9 cellular contexts compared by ENCODE assay signal in genomic region chr10:70052462-70053211, GRCh38. TPM values are rescaled to one million over a fixed set of nuclear protein-coding genes. Genes with fewer than 3 reads are reported as not detected.
DNase-seq lines count a peak whose midpoint lies in the region; ATAC-seq, FAIRE-seq and TF ChIP-seq lines count a peak whose summit lies in the region.
"Had no signal": no experiment of that assay in that cellular context is flagged by ENCODE, and none has a peak within 500 bp of the region (broad histone marks: within the 10 kb centered on the region; RNA-seq: fewer than 3 reads in every experiment).

Gene MACROH2A2, plus strand, starts transcription at chr10:70052846. Its CDS starts 22,813 bp downstream, at chr10:70075659.

- no peak within 1 kb of the TSS for H3K27ac ChIP-seq in K562 (ENCODE audit: extremely low read depth, low read depth, low read length)
- H3K27ac ChIP-seq: neutrophil had no signal

- H3K4me3 Mint-ChIP-seq in activated CD4-positive, alpha-beta T cell treated with anti-CD3 and anti-CD28 coated beads, Interleukin-2, amount 10 ng/mL, durations not matched to agents 7 days and 5 days = peak within 1 kb of the TSS; percentile 80
- peak within 1 kb of the TSS; percentile 94 for H3K4me3 Mint-ChIP-seq in progenitor cell of endocrine pancreas (ENCODE audit: low read depth)

- CTCF ChIA-PET in activated CD4-positive, alpha-beta T cell treated with anti-CD3 and anti-CD28 coated beads, Interleukin-2, amount 10 ng/mL, durations not matched to agents 7 days and 5 days (lab: Charles Lee) = no interaction called here
- CTCF ChIA-PET in K562 (lab: Yijun Ruan, JAX; ENCODE audit: low intra/inter-chr PET ratio) = interaction anchor here (0.6 kb wide), 1 partner anchor 153 kb away, joined by 3 read pairs; no protein-coding TSS in a partner anchor

- TF ChIP-seq POLR2A in K562 (conservative IDR thresholded peaks at IDR 0.05) = no peak

- H3K79me2 ChIP-seq in K562 (ENCODE audit: control insufficient read depth, insufficient read depth, low read length) = no peaks in the 10 kb centered on the region

- ATAC-seq in K562 = peak; percentile 62
- ATAC-seq in HG02938 (IDR thresholded peaks at IDR 0.05; ENCODE audit: unreplicated experiment) = no peak

- peaks cover 0 to 16% of the 10 kb centered on the region in 2 experiments; a peak in 1 of 5 replicates for H3K4me1 ChIP-seq in K562 (replicated peaks in 1 of 2; ENCODE audit: control insufficient read depth in 2 of 2, insufficient read depth in 2 of 2, low read length in 2 of 2)

- H3K4me1 Mint-ChIP-seq in activated CD4-positive, alpha-beta T cell treated with anti-CD3 and anti-CD28 coated beads, Interleukin-2, amount 10 ng/mL, durations not matched to agents 7 days and 5 days = peaks cover 8% of the 10 kb centered on the region
- peaks cover 40% of the 10 kb centered on the region for H3K4me1 Mint-ChIP-seq in progenitor cell of endocrine pancreas (ENCODE audit: low read depth)

- 9% methylated on average over 48 of the region's 58 CpGs for WGBS in K562 (ENCODE audit: insufficient coverage, low coverage, missing lambda C conversion rate)

- no peak within 1 kb of the TSS for H2AFZ ChIP-seq in K562 (ENCODE audit: low read depth, low read length)

- no peak for TF ChIP-seq CTCF in K562 (IDR thresholded peaks at IDR 0.05 in 2 of 3, conservative IDR thresholded peaks at IDR 0.05 in 1 of 3; ENCODE audit: insufficient read depth in 2 of 3, low read depth in 1 of 3, low read length in 3 of 3)
- peak; percentile 58 for TF ChIP-seq CTCF in progenitor cell of endocrine pancreas (IDR thresholded peaks at IDR 0.05; ENCODE audit: unreplicated experiment)

- H3K27me3 ChIP-seq in K562 (ENCODE audit: control insufficient read depth in 2 of 2, insufficient read depth in 2 of 2, low read length in 2 of 2) = peaks cover 29 to 30% of the 10 kb centered on the region in 2 experiments

- TF ChIP-seq EP300 in K562 (IDR thresholded peaks at IDR 0.05; ENCODE audit: low read length) = no peak

- H3K9me3 ChIP-seq in K562 (replicated peaks; ENCODE audit: control insufficient read depth, insufficient read depth, low read depth, low read length) = no peaks in the 10 kb centered on the region
- H3K9me3 ChIP-seq: neutrophil had no signal

- no TSS peak for BruUV-seq in K562 (replicated peaks; lab: Mats Ljungman, UMichigan)

- H3K9me3 Mint-ChIP-seq in activated CD4-positive, alpha-beta T cell treated with anti-CD3 and anti-CD28 coated beads, Interleukin-2, amount 10 ng/mL, durations not matched to agents 7 days and 5 days = no peaks in the 10 kb centered on the region
- no peaks in the 10 kb centered on the region for H3K9me3 Mint-ChIP-seq in progenitor cell of endocrine pancreas (ENCODE audit: low read depth)

- no peak for TF ChIP-seq RAD21 in K562 (CRISPR knock-in tag; conservative IDR thresholded peaks at IDR 0.05 in 1 of 2, IDR thresholded peaks at IDR 0.05 in 1 of 2)

- in situ Hi-C loops in K562 (cut with MboI) = no loop called here

- no peak for FAIRE-seq in K562 (lab: Jason Lieb, UNC)

- intact Hi-C loops in K562 (cut with micrococcal nuclease) = no loop called here

- no peaks in the 10 kb centered on the region for H3K9me1 ChIP-seq in K562 (ENCODE audit: control insufficient read depth, insufficient read depth, low read length)

- no peaks in the 10 kb centered on the region for H3K36me3 ChIP-seq in K562 (ENCODE audit: control insufficient read depth, insufficient read depth, low read length)
- H3K36me3 ChIP-seq: neutrophil had no signal

- H3K4me3 ChIP-seq in K562 = no peak within 1 kb of the TSS

- peak within 1 kb of the TSS; percentile 11; the same call in 1 of the 2 replicates for H3K4me2 ChIP-seq in K562 (ENCODE audit: insufficient read depth, low read length)

- H4K20me1 ChIP-seq in K562 (replicated peaks; ENCODE audit: control insufficient read depth, insufficient read depth, low read length) = no peaks in the 10 kb centered on the region

- peak within 1 kb of the TSS; percentile 27 for H3K27ac Mint-ChIP-seq in activated CD4-positive, alpha-beta T cell treated with anti-CD3 and anti-CD28 coated beads, Interleukin-2, amount 10 ng/mL, durations not matched to agents 7 days and 5 days
- peak within 1 kb of the TSS; percentile 99 for H3K27ac Mint-ChIP-seq in progenitor cell of endocrine pancreas

- no peak within 1 kb of the TSS for H3K9ac ChIP-seq in K562 (ENCODE audit: insufficient read depth in 1 of 2, low read depth in 2 of 2, low read length in 2 of 2)

- POLR2A ChIA-PET in activated CD4-positive, alpha-beta T cell treated with anti-CD3 and anti-CD28 coated beads, Interleukin-2, amount 10 ng/mL, durations not matched to agents 7 days and 5 days (lab: Charles Lee) = no interaction called here
- POLR2A ChIA-PET in K562 (lab: Yijun Ruan, JAX) = interaction anchor here (1.0 kb wide), 1 partner anchor 10 kb away, joined by 3 read pairs; no protein-coding TSS in a partner anchor

- DNase-seq in activated CD4-positive, alpha-beta T cell treated with anti-CD3 and anti-CD28 coated beads, Interleukin-2, amount 10 ng/mL, durations not matched to agents 7 days and 5 days = peak; percentile 13
- no peak for DNase-seq in activated CD4-positive, alpha-beta T cell treated with anti-CD3 and anti-CD28 coated beads, Interleukin-2, amount 50 U/mL, for 4 hours
- DNase-seq in NCI-H510A treated with DMSO at 0.1 percent for 48 hours (lab: John Stamatoyannopoulos, UW) (peak; percentile 67), K562 (ENCODE audit: extremely low read depth in 1 of 4, low spot score in 3 of 4) (peak in 2 of 4 experiments; percentile 13 to 21), hippocampal formation (lab: John Stamatoyannopoulos, UW) (peak; percentile 49 to 63), progenitor cell of endocrine pancreas (ENCODE audit: low spot score, unreplicated experiment) (peak; percentile 69), GF-D8 (lab: John Stamatoyannopoulos, UW) (no peak)

- H3K36me3 Mint-ChIP-seq in activated CD4-positive, alpha-beta T cell treated with anti-CD3 and anti-CD28 coated beads, Interleukin-2, amount 10 ng/mL, durations not matched to agents 7 days and 5 days (ENCODE audit: low read depth) = no peaks in the 10 kb centered on the region
- H3K36me3 Mint-ChIP-seq in progenitor cell of endocrine pancreas (ENCODE audit: insufficient read depth) = no peaks in the 10 kb centered on the region

- H3K27me3 Mint-ChIP-seq in activated CD4-positive, alpha-beta T cell treated with anti-CD3 and anti-CD28 coated beads, Interleukin-2, amount 10 ng/mL, durations not matched to agents 7 days and 5 days = peaks cover 67% of the 10 kb centered on the region
- H3K27me3 Mint-ChIP-seq in progenitor cell of endocrine pancreas = no peaks in the 10 kb centered on the region

TF ChIP-seq in K562, 482 proteins besides CTCF, POLR2A, EP300 and RAD21:
- TF ChIP-seq ZNF347 (CRISPR knock-in tag; IDR thresholded peaks at IDR 0.05; ENCODE audit: low read depth) = no peak
- peak; percentile 25; the same call in 1 of the 2 replicates for TF ChIP-seq VEZF1 (CRISPR knock-in tag; IDR thresholded peaks at IDR 0.05)
- no peak for TF ChIP-seq FOXK2 (conservative IDR thresholded peaks at IDR 0.05 in 1 of 2, IDR thresholded peaks at IDR 0.05 in 1 of 2; ENCODE audit: low read depth in 2 of 2)
- TF ChIP-seq HDGF (IDR thresholded peaks at IDR 0.05) = no peak
- no peak for TF ChIP-seq U2AF2 (optimal IDR thresholded peaks at IDR 0.05; ENCODE audit: low read depth, low read length)
- no peak for TF ChIP-seq SMC3 (conservative IDR thresholded peaks at IDR 0.05; ENCODE audit: insufficient read depth, low read depth, low read length)
- TF ChIP-seq HNRNPK (IDR thresholded peaks at IDR 0.05; ENCODE audit: low read depth, low read length, poor library complexity, severe bottlenecking) = no peak
TF ChIP-seq in K562: peak in this region for 1.

RNA-seq across cellular contexts. Expression of gene MACROH2A2, which starts in this region (rescaled TPM):
- 1 to 10 TPM; 4.9 to 5.0 TPM for total RNA-seq in activated CD4-positive, alpha-beta T cell treated with anti-CD3 and anti-CD28 coated beads, Interleukin-2, amount 10 ng/mL, durations not matched to agents 7 days and 5 days
- total RNA-seq in K562 (2011; cell fraction: chromatin; rRNA removed; ENCODE audit: low replicate concordance) = not detected in 2 replicates
- not detected in 2 replicates for total RNA-seq in K562 (2011; cell fraction: nucleolus; rRNA removed)
- not detected in 2 replicates for total RNA-seq in K562 (2011; cell fraction: nucleoplasm; rRNA removed)
- not detected in 2 replicates for total RNA-seq in K562 (2014; rRNA removed)
- total RNA-seq in K562 (2014; rRNA removed; fragmentation: Illumina TruSeq; extraction: Trizol) = not detected in 2 replicates
- total RNA-seq in K562 (2015; rRNA removed; fragmentation: Illumina TruSeq; extraction: Trizol) = not detected in 2 replicates
- total RNA-seq in K562 (2021) = not detected in 2 replicates
- polyA plus RNA-seq in K562 (2011; rRNA removed) = not detected in 2 replicates
- not detected in 2 replicates for polyA plus RNA-seq in K562 (2011; cell fraction: cytosol; rRNA removed)
- not detected in 2 replicates for polyA plus RNA-seq in K562 (2011; cell fraction: nucleus; rRNA removed)
- polyA plus RNA-seq in K562 (2012) = 0.05 and 0.14 TPM in 2 replicates
- polyA plus RNA-seq in K562 (2014; fragmentation: Illumina TruSeq; extraction: Trizol) = not detected in 2 replicates
- under 1 TPM in 1 of 2 experiments, not detected in 1; 0.07 TPM for polyA plus RNA-seq in K562 (2014; fragmentation: Nextera tagmentation; extraction: Ambion mirVana)
- polyA plus RNA-seq in K562 (2014; rRNA removed) = 0.13 TPM in 1 of 2 replicates, not detected in the other
- polyA minus RNA-seq in K562 (2011; rRNA and poly(A)+ RNA removed) = not detected in 2 replicates
- polyA minus RNA-seq in K562 (2011; cell fraction: cytosol; rRNA and poly(A)+ RNA removed) = not detected in 2 replicates
- not detected in 2 replicates for polyA minus RNA-seq in K562 (2011; cell fraction: nucleus; rRNA and poly(A)+ RNA removed)
- 128 and 143 TPM in 2 replicates for total RNA-seq in progenitor cell of endocrine pancreas

Comparison
In these comparisons a context has a peak if more than half of its experiments do, and no peak if none do; other contexts are left out.
1. RNA of gene MACROH2A2 (total RNA-seq): 128 to 143 TPM in progenitor cell of endocrine pancreas; 4.9 to 5.0 TPM in activated CD4-positive, alpha-beta T cell treated with anti-CD3 and anti-CD28 coated beads, Interleukin-2, amount 10 ng/mL, durations not matched to agents 7 days and 5 days and not detected in K562; every median in the first group is over 10 times any median in the second.
2. DNase-seq: peak in activated CD4-positive, alpha-beta T cell treated with anti-CD3 and anti-CD28 coated beads, Interleukin-2, amount 10 ng/mL, durations not matched to agents 7 days and 5 days (single experiment), NCI-H510A treated with DMSO at 0.1 percent for 48 hours (single experiment), hippocampal formation (2 of 2) and progenitor cell of endocrine pancreas (single experiment); none in activated CD4-positive, alpha-beta T cell treated with anti-CD3 and anti-CD28 coated beads, Interleukin-2, amount 50 U/mL, for 4 hours (0 of 2) and GF-D8 (single experiment).
3. Peak in ATAC-seq and H3K4me2 ChIP-seq in K562; RNA of the gene not detected or under 1 TPM.